29 cellular contexts compared by ENCODE assay signal in genomic region chr16:60438894-60439293, GRCh38.
"Had no signal": no experiment of that assay in that cellular context is flagged by ENCODE, and none has a peak within 500 bp of the region (broad histone marks: within the 10 kb centered on the region; RNA-seq: fewer than 3 reads in every experiment).

No MANE protein-coding gene starts in this region.

- H3K4me1 ChIP-seq: colonic mucosa, esophagus muscularis mucosa, esophagus squamous epithelium, foreskin keratinocyte, gastrocnemius medialis, gastroesophageal sphincter, heart left ventricle, heart right ventricle had no signal

- ATAC-seq: effector memory CD8-positive, alpha-beta T cell; esophagus mucosa; foreskin keratinocyte; gastrocnemius medialis; gastroesophageal sphincter; heart left ventricle; heart right ventricle had no signal

- H3K9me3 Mint-ChIP-seq: endodermal cell had no signal

- DNase-seq: colonic mucosa; cortex of kidney; dermis blood vessel endothelial cell; dorsolateral prefrontal cortex; effector CD4-positive, alpha-beta T cell; effector CD8-positive, alpha-beta T cell; effector memory CD4-positive, alpha-beta T cell; effector memory CD8-positive, alpha-beta T cell; endodermal cell; erythroblast; esophagus squamous epithelium; foreskin fibroblast; foreskin keratinocyte; foreskin melanocyte; gastrocnemius medialis; glutamatergic neuron; head of caudate nucleus; heart left ventricle; heart right ventricle had no signal

- H3K27ac Mint-ChIP-seq: dendritic cell treated with granulocyte-macrophage colony-stimulating factor and Interleukin-4, amounts not matched to agents 40 ng/mL and 50 ng/mL, for 4 days; effector memory CD8-positive, alpha-beta T cell; endodermal cell had no signal

- FAIRE-seq: colon, endometrium, endothelial cell of umbilical vein, frontal cortex had no signal

- H3K27me3 Mint-ChIP-seq: dendritic cell treated with granulocyte-macrophage colony-stimulating factor and Interleukin-4, amounts not matched to agents 40 ng/mL and 50 ng/mL, for 4 days; effector memory CD8-positive, alpha-beta T cell had no signal

- H3K27ac ChIP-seq: colonic mucosa, coronary artery, dorsolateral prefrontal cortex, epithelial cell of prostate, esophagus muscularis mucosa, esophagus squamous epithelium, foreskin keratinocyte, gastrocnemius medialis, gastroesophageal sphincter, heart left ventricle, heart right ventricle had no signal

- H3K4me3 ChIP-seq: colonic mucosa, coronary artery, dorsolateral prefrontal cortex, esophagus muscularis mucosa, esophagus squamous epithelium, gastrocnemius medialis, gastroesophageal sphincter, heart left ventricle, heart right ventricle had no signal

- H3K36me3 ChIP-seq: colonic mucosa, esophagus muscularis mucosa, esophagus squamous epithelium, gastrocnemius medialis, gastroesophageal sphincter, heart left ventricle, heart right ventricle had no signal

- H3K4me3 Mint-ChIP-seq: dendritic cell treated with granulocyte-macrophage colony-stimulating factor and Interleukin-4, amounts not matched to agents 40 ng/mL and 50 ng/mL, for 4 days; effector memory CD8-positive, alpha-beta T cell; endodermal cell had no signal

- H3K9me3 ChIP-seq: colonic mucosa, esophagus muscularis mucosa, esophagus squamous epithelium, gastrocnemius medialis, gastroesophageal sphincter, heart left ventricle, heart right ventricle had no signal
